ENCODE assay signal across 8 cellular contexts in genomic region chr3:14142567-14143270, GRCh38. TPM values are rescaled to one million over a fixed set of nuclear protein-coding genes. Genes with fewer than 3 reads are reported as not detected.
A peak's percentile ranks its signal among the peaks of the same experiment; 100 is the strongest.
DNase-seq lines count a peak whose midpoint lies in the region; ATAC-seq, FAIRE-seq and TF ChIP-seq lines count a peak whose summit lies in the region.

No MANE protein-coding gene starts in this region.

- FAIRE-seq in bronchial epithelial cell (lab: Jason Lieb, UNC) (no peak), urothelium cell line (lab: Jason Lieb, UNC) (no peak)

- H2AFZ ChIP-seq in ACC112 (ENCODE audit: low read length, unreplicated experiment) = peak overlapping the region; percentile 17
- no peak overlapping the region for H2AFZ ChIP-seq in H9 (ENCODE audit: low read length)

- H3K9me3 ChIP-seq in H9 (ENCODE audit: control insufficient read depth, low read depth, low read length) = no peaks in the 10 kb centered on the region

- H4K91ac ChIP-seq in H9 (ENCODE audit: insufficient read length, low read depth, low read length) = no peak overlapping the region

- H3K23me2 ChIP-seq in H9 (ENCODE audit: insufficient read length, low read depth, low read length, poor library complexity, severe bottlenecking) = peaks cover 2% of the 10 kb centered on the region

- H3K27ac Mint-ChIP-seq in T-cell (peak overlapping the region; percentile 96), osteocyte (ENCODE audit: unreplicated experiment) (peak overlapping the region; percentile 100), H9 (peak overlapping the region in 1 of 3 experiments; percentile 17; a peak in 1 of 7 replicates)

- no peak overlapping the region for H2BK20ac ChIP-seq in H9 (ENCODE audit: low read depth, low read length, poor library complexity, severe bottlenecking)

- H3K9me3 Mint-ChIP-seq in T-cell = no peaks in the 10 kb centered on the region
- no peaks in the 10 kb centered on the region for H3K9me3 Mint-ChIP-seq in osteocyte (ENCODE audit: unreplicated experiment)
- H3K9me3 Mint-ChIP-seq in H9 = no peaks in the 10 kb centered on the region; a peak in 1 of 5 replicates

- H2BK15ac ChIP-seq in H9 (ENCODE audit: low read depth, low read length) = no peak overlapping the region

- CTCF ChIA-PET in T-cell (lab: Charles Lee) = interaction anchor here in 1 of 2 donors (1.0 to 1.7 kb wide), 3 partner anchors 18 to 36 kb away, joined by 3 to 26 read pairs (median 8); partner anchors contain the start of genes CHCHD4, LSM3, TMEM43 and XPC

- POLR2A ChIA-PET in T-cell (lab: Charles Lee) = interaction anchor here (0.7 to 6.6 kb wide), 7 partner anchors 8 to 260 kb away, joined by 3 to 78 read pairs (median 6); partner anchors contain the start of genes LSM3 (in 2 of the 2), XPC (in 2 of the 2), CHCHD4 (in 1 of the 2) and SLC6A6 (in 1 of the 2)

- no peak overlapping the region for H2BK12ac ChIP-seq in H9 (ENCODE audit: insufficient read length, low read depth, low read length)

- H3K18ac ChIP-seq in H9 (ENCODE audit: insufficient read length, low read depth, low read length) = no peak overlapping the region

- TF ChIP-seq CTCF in bronchial epithelial cell (IDR thresholded peaks at IDR 0.05; ENCODE audit: insufficient read depth, low read length, severe bottlenecking) (no peak), osteocyte (IDR thresholded peaks at IDR 0.05) (no peak), H9 (conservative IDR thresholded peaks at IDR 0.05) (no peak)

- no peaks in the 10 kb centered on the region for H3K27me3 ChIP-seq in ACC112 (ENCODE audit: insufficient read depth, low read length)
- H3K27me3 ChIP-seq in bronchial epithelial cell (ENCODE audit: control insufficient read depth, insufficient read depth, low read length) = no peaks in the 10 kb centered on the region
- no peaks in the 10 kb centered on the region for H3K27me3 ChIP-seq in H9 (ENCODE audit: insufficient read depth, low read length)

- H3K23ac ChIP-seq in H9 (ENCODE audit: insufficient read length, low read depth, low read length) = no peak overlapping the region

- H3K56ac ChIP-seq in H9 (ENCODE audit: insufficient read length, low read depth, low read length) = no peak overlapping the region

- no peaks in the 10 kb centered on the region for H3K79me2 ChIP-seq in ACC112 (ENCODE audit: control insufficient read depth, insufficient read depth, low read length, unreplicated experiment)
- H3K79me2 ChIP-seq in H9 (ENCODE audit: insufficient read depth, low read length) = no peaks in the 10 kb centered on the region

- peaks cover 11% of the 10 kb centered on the region; the same call in 1 of the 2 replicates for H3K36me3 ChIP-seq in ACC112 (ENCODE audit: insufficient read depth, low read length)
- H3K36me3 ChIP-seq in bronchial epithelial cell (ENCODE audit: control insufficient read depth, insufficient read depth, low read length) = peaks cover 28% of the 10 kb centered on the region

- no peak overlapping the region for H3K9ac ChIP-seq in H9 (ENCODE audit: extremely low read depth, insufficient read length, low read length)

- H3K4ac ChIP-seq in H9 (ENCODE audit: low read depth, low read length) = no peak overlapping the region

- H3K4me3 Mint-ChIP-seq in T-cell = peak overlapping the region; percentile 50 to 70 (median 53)
- no peak overlapping the region for H3K4me3 Mint-ChIP-seq in osteocyte (ENCODE audit: unreplicated experiment)
- no peak overlapping the region for H3K4me3 Mint-ChIP-seq in H9

- no CpG with 5 or more reads among the region's 8 CpGs for WGBS in H9 (ENCODE audit: extremely low coverage, insufficient read length, low lambda C conversion rate)

- DNase-seq in T-cell = peak in 32 of 34 experiments; percentile 38 to 77 (median 65)
- peak; percentile 43 for DNase-seq in bronchial epithelial cell (ENCODE audit: low read depth)
- DNase-seq in osteocyte (ENCODE audit: extremely low spot score, unreplicated experiment) = no peak
- no peak for DNase-seq in urothelium cell line (ENCODE audit: low spot score)
- DNase-seq in NCI-H1092 (lab: John Stamatoyannopoulos, UW) = no peak
- DNase-seq in GM19240 (ENCODE audit: insufficient read length, low spot score) = no peak
- no peak for DNase-seq in H9

- no peaks in the 10 kb centered on the region for H3K27me3 Mint-ChIP-seq in T-cell
- no peaks in the 10 kb centered on the region for H3K27me3 Mint-ChIP-seq in osteocyte (ENCODE audit: unreplicated experiment)
- H3K27me3 Mint-ChIP-seq in H9 (ENCODE audit: low read depth) = no peaks in the 10 kb centered on the region; the same call in 1 of the 2 replicates

- H3K36me3 Mint-ChIP-seq in T-cell (peaks cover 49% of the 10 kb centered on the region), osteocyte (ENCODE audit: unreplicated experiment) (peaks cover 18% of the 10 kb centered on the region), H9 (ENCODE audit: insufficient read depth in 1 of 3, low read depth in 3 of 3) (peaks cover 18 to 74% (median 34%) of the 10 kb centered on the region in 3 experiments)

- no peak overlapping the region for H3K14ac ChIP-seq in H9 (ENCODE audit: insufficient read depth, low read length)

- H3K27ac ChIP-seq in ACC112 (ENCODE audit: low read depth, low read length) (peak overlapping the region; percentile 100), H9 (ENCODE audit: insufficient read length, low read depth, low read length) (no peak overlapping the region)

- H3K79me1 ChIP-seq in H9 (ENCODE audit: insufficient read depth, low read depth, low read length, poor library complexity, severe bottlenecking) = no peaks in the 10 kb centered on the region

- H2AK5ac ChIP-seq in H9 (ENCODE audit: insufficient read length, low read length) = no peak overlapping the region

- peaks cover 2% of the 10 kb centered on the region for H4K20me1 ChIP-seq in H9 (ENCODE audit: control insufficient read depth, insufficient read depth, insufficient read length)

- H4K8ac ChIP-seq in H9 (replicated peaks; ENCODE audit: insufficient read length, low read depth, low read length) = no peak overlapping the region

- no peak overlapping the region for H2BK5ac ChIP-seq in H9 (ENCODE audit: insufficient read length, low read length)

- no peak overlapping the region for H4K5ac ChIP-seq in H9 (ENCODE audit: insufficient read length, low read depth, low read length)

- H3T11ph ChIP-seq in H9 (ENCODE audit: low read length) = no peak overlapping the region

- no peak overlapping the region for H3K4me2 ChIP-seq in H9 (ENCODE audit: insufficient read depth, insufficient read length, low read length)

- H3K4me1 Mint-ChIP-seq in T-cell (peaks cover 48 to 74% (median 66%) of the 10 kb centered on the region in 3 donors), osteocyte (ENCODE audit: unreplicated experiment) (peaks cover 42% of the 10 kb centered on the region), H9 (peaks cover 4 to 15% of the 10 kb centered on the region in 2 experiments)

- H3K4me1 ChIP-seq in ACC112 (ENCODE audit: control insufficient read depth, insufficient read depth, low read length, unreplicated experiment) (peaks cover 43% of the 10 kb centered on the region), H9 (ENCODE audit: insufficient read depth, low read length) (peaks cover under 1% of the 10 kb centered on the region; the same call in 1 of the 2 replicates)

- H3K4me3 ChIP-seq in ACC112 (ENCODE audit: low read depth, low read length) (peak overlapping the region; percentile 47), bronchial epithelial cell (ENCODE audit: low read depth, low read length) (no peak overlapping the region)

- H2BK120ac ChIP-seq in H9 (ENCODE audit: low read depth, low read length, poor library complexity, severe bottlenecking) = no peak overlapping the region

- peak; percentile 37 to 72 (median 50) for ATAC-seq in T-cell (replicated peaks in 1 of 4)

RNA-seq across cellular contexts. Expression of gene TMEM43, which starts 17.9 kb away (rescaled TPM):
- total RNA-seq in T-cell = 10 to 100 TPM; 36.9 to 76.3 (median 63.6) TPM
- 88.5 and 105 TPM in 2 replicates for total RNA-seq in bronchial epithelial cell
- total RNA-seq in osteocyte = 73.3 and 76.5 TPM in 2 replicates
- 35.8 and 36.7 TPM in 2 replicates for total RNA-seq in H9 (2021)

RNA-seq across cellular contexts. Expression of gene CHCHD4, which starts 18.0 kb away (rescaled TPM):
- total RNA-seq in T-cell (1 to 10 TPM; 2.7 to 8.4 (median 8.3) TPM), bronchial epithelial cell (23.6 and 32.1 TPM in 2 replicates), osteocyte (7.2 and 7.9 TPM in 2 replicates), H9 (2021) (13.3 and 13.7 TPM in 2 replicates)

RNA-seq across cellular contexts. Expression of gene XPC, which starts 35.7 kb away (rescaled TPM):
- total RNA-seq in T-cell (10 to 100 TPM; 67.8 to 90.7 (median 76.9) TPM), bronchial epithelial cell (25.3 and 33.4 TPM in 2 replicates), osteocyte (39.4 and 41.5 TPM in 2 replicates), H9 (2021) (25.6 and 30.3 TPM in 2 replicates)

RNA-seq across cellular contexts. Expression of gene LSM3, which starts 35.9 kb away (rescaled TPM):
- 1 to 10 TPM; 6.7 to 8.4 (median 7.3) TPM for total RNA-seq in T-cell
- 5.5 and 6.6 TPM in 2 replicates for total RNA-seq in bronchial epithelial cell
- 9.9 and 10.0 TPM in 2 replicates for total RNA-seq in osteocyte
- total RNA-seq in H9 (2021) = 23.5 and 24.4 TPM in 2 replicates

Comparison
In these comparisons a context has a peak if more than half of its experiments do, and no peak if none do; other contexts are left out.
1. DNase-seq: peak in T-cell (32 of 34) and bronchial epithelial cell (single experiment); none in osteocyte (single experiment), urothelium cell line (single experiment), NCI-H1092 (single experiment), GM19240 (single experiment) and H9 (single experiment).
2. H3K4me3 Mint-ChIP-seq: peak in T-cell (3 of 3); none in osteocyte (single experiment) and H9 (0 of 2).